In the genomic region with DNA sequence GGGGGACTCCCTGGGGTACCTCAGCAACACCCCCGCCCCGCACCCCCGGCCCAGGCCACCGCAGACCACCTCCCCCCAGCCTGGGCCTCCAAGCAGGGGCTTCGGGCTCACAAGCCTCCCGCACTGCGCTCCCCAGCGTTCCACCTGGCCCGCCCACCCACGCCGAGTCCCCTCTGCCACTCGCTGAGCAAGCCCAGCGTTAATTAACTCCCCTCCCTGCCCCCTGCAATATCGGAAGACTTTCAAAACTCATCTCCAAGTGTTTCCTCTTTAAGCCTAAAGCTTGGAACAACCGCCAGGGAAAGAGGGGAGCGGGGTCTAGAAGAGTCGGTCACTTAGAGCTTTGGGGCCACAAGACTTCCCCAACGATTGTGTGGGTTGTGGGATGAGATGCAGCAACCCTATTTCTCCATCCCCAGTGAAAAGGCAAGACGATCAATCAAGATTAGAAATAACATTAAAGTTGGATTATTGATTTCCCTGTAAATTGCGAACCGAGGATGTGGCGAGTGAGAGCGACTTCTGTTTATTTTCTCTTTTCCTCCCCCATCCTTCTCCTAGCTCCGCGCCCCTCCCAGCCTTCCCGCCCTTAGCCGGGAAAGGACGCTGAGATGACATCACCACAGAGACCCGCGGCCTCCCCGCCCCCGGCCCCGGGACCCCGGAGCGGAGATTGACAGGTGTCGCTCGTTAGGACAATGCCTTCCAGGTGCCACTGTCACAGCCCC, we compare ENCODE assay signal across 11 cellular contexts. TPM values are rescaled to one million over a fixed set of nuclear protein-coding genes. Genes with fewer than 3 reads are reported as not detected.
DNase-seq lines count a peak whose midpoint lies in the region; ATAC-seq, FAIRE-seq and TF ChIP-seq lines count a peak whose summit lies in the region.
"Had no signal": no experiment of that assay in that cellular context is flagged by ENCODE, and none has a peak within 500 bp of the region (broad histone marks: within the 10 kb centered on the region; RNA-seq: fewer than 3 reads in every experiment).

No MANE protein-coding gene starts in this region.

- POLR2A ChIA-PET in HepG2 (lab: Yijun Ruan, JAX), result no interaction called here
- POLR2A ChIA-PET in CD8-positive, alpha-beta memory T cell (lab: Charles Lee), result no interaction called here

- WGBS in right lobe of liver (ENCODE audit: insufficient coverage, low coverage, low lambda C conversion rate, missing lambda C conversion rate), result 30% methylated on average over 19 of the region's 37 CpGs
- WGBS in HepG2 (ENCODE audit: low lambda C conversion rate), result 85% methylated on average over 32 of the region's 37 CpGs
- 10 to 22% methylated on average over 16 to 30 of the region's 37 CpGs for WGBS in esophagus squamous epithelium, 2 donors

- H3K36me3 ChIP-seq in right lobe of liver (no peaks in the 10 kb centered on the region), HepG2 (replicated peaks in 1 of 2; ENCODE audit: control insufficient read depth in 1 of 2, insufficient read depth in 2 of 2, low read length in 2 of 2) (no peaks in the 10 kb centered on the region), esophagus squamous epithelium (no peaks in the 10 kb centered on the region)
- H3K36me3 ChIP-seq in CD8-positive, alpha-beta memory T cell (ENCODE audit: insufficient read depth, low read length), result no peaks in the 10 kb centered on the region

- no TSS peak for BruUV-seq in HepG2 (replicated peaks; lab: Mats Ljungman, UMichigan)

- H3K9me3 ChIP-seq in right lobe of liver (no peaks in the 10 kb centered on the region), HepG2 (ENCODE audit: low read length) (no peaks in the 10 kb centered on the region), esophagus squamous epithelium (no peaks in the 10 kb centered on the region)
- no peaks in the 10 kb centered on the region for H3K9me3 ChIP-seq in CD8-positive, alpha-beta memory T cell (ENCODE audit: low read length)

- H3K4me1 ChIP-seq in right lobe of liver (peaks cover 0 to 16% (median 0%) of the 10 kb centered on the region in 4 donors), HepG2 (ENCODE audit: insufficient read depth, low read length) (peaks cover 15% of the 10 kb centered on the region), esophagus squamous epithelium (peaks cover 14 to 57% (median 26%) of the 10 kb centered on the region in 3 donors)
- H3K4me1 ChIP-seq in CD8-positive, alpha-beta memory T cell (ENCODE audit: insufficient read depth, low read length), result peaks cover 23% of the 10 kb centered on the region

- TF ChIP-seq POLR2A in right lobe of liver (IDR thresholded peaks at IDR 0.05) (no peak), HepG2 (IDR thresholded peaks at IDR 0.05; ENCODE audit: insufficient read depth in 1 of 2, low read depth in 2 of 2, low read length in 2 of 2) (no peak), esophagus squamous epithelium (IDR thresholded peaks at IDR 0.05) (no peak)

- TF ChIP-seq CTCF in right lobe of liver (IDR thresholded peaks at IDR 0.05) (no peak), HepG2 (CRISPR knock-in tag; IDR thresholded peaks at IDR 0.05) (no peak), esophagus squamous epithelium (IDR thresholded peaks at IDR 0.05) (no peak), neural crest cell (conservative IDR thresholded peaks at IDR 0.05) (no peak)

- in situ Hi-C loops in HepG2 (cut with HindIII; ENCODE audit: extremely low pct_ligation_motif_present, low pct_unique_long_range_greater_than_20kb), result loop anchor here (25.0 kb wide), 1 partner anchor 1402 kb away; no protein-coding TSS in a partner anchor

- no peak for DNase-seq in right lobe of liver
- no peak for DNase-seq in HepG2 (ENCODE audit: low spot score)
- DNase-seq in esophagus squamous epithelium (lab: John Stamatoyannopoulos, UW), result no peak
- no peak for DNase-seq in neural crest cell (ENCODE audit: low read depth, low spot score)
- DNase-seq in kidney glomerular epithelial cell (lab: John Stamatoyannopoulos, UW), result no peak
- no peak for DNase-seq in activated CD8-positive, alpha-beta memory T cell treated with anti-CD3 and anti-CD28 coated beads, Interleukin-2, amount 50 U/mL, for 4 hours
- DNase-seq in CD8-positive, alpha-beta memory T cell, result no peak
- DNase-seq in DMS79 (lab: John Stamatoyannopoulos, UW), result no peak
- DNase-seq: C1 segment of cervical spinal cord, NCI-H187 treated with DMSO at 0.1 percent for 48 hours had no signal

- no peaks in the 10 kb centered on the region for H3K79me2 ChIP-seq in HepG2 (ENCODE audit: insufficient read depth, low read length)

- FAIRE-seq in HepG2 (lab: Jason Lieb, UNC), result no peak

- no peak overlapping the region for H3K9ac ChIP-seq in HepG2 (ENCODE audit: insufficient read depth, low read depth, low read length)

- H3K4me2 ChIP-seq in HepG2 (ENCODE audit: low read depth, low read length), result no peak overlapping the region

- H3K4me3 Mint-ChIP-seq in neural crest cell, result peak overlapping the region; percentile 76
- peak overlapping the region in 1 of 7 donors; percentile 5 for H3K4me3 Mint-ChIP-seq in CD8-positive, alpha-beta memory T cell
- H3K4me3 Mint-ChIP-seq: memory B cell had no signal

- H3K27ac ChIP-seq in right lobe of liver (peak overlapping the region in 2 of 3 donors; percentile 47 to 53), HepG2 (ENCODE audit: extremely low read length, insufficient read depth, low read length) (no peak overlapping the region), esophagus squamous epithelium (peak overlapping the region; percentile 71 to 94 (median 93))
- H3K27ac ChIP-seq in CD8-positive, alpha-beta memory T cell (ENCODE audit: low read depth, low read length), result no peak overlapping the region

- no peak for TF ChIP-seq RAD21 in HepG2 (CRISPR knock-in tag; IDR thresholded peaks at IDR 0.05)

- peaks cover 70% of the 10 kb centered on the region for H3K4me1 Mint-ChIP-seq in neural crest cell
- H3K4me1 Mint-ChIP-seq in CD8-positive, alpha-beta memory T cell, result peaks cover 22 to 30% (median 27%) of the 10 kb centered on the region in 3 donors

- H4K20me1 ChIP-seq in HepG2 (ENCODE audit: insufficient read depth, low read length), result no peaks in the 10 kb centered on the region

- H3K27ac Mint-ChIP-seq in neural crest cell (ENCODE audit: unreplicated experiment), result peak overlapping the region; percentile 97
- no peak overlapping the region for H3K27ac Mint-ChIP-seq in CD8-positive, alpha-beta memory T cell
- H3K27ac Mint-ChIP-seq: memory B cell had no signal

- H3K27me3 Mint-ChIP-seq in neural crest cell (ENCODE audit: low read depth), result peaks cover 89% of the 10 kb centered on the region
- H3K27me3 Mint-ChIP-seq in CD8-positive, alpha-beta memory T cell, result peaks cover 64 to 73% of the 10 kb centered on the region in 2 donors

- CTCF ChIA-PET in HepG2 (lab: Yijun Ruan, JAX; ENCODE audit: low intra/inter-chr PET ratio, low total read pairs), result no interaction called here
- CTCF ChIA-PET in CD8-positive, alpha-beta memory T cell (lab: Charles Lee), result no interaction called here

- TF ChIP-seq EP300 in HepG2 (IDR thresholded peaks at IDR 0.05; ENCODE audit: low read depth in 2 of 2, low read length in 2 of 2), result no peak
- TF ChIP-seq EP300 in HepG2 (CRISPR knock-in tag; IDR thresholded peaks at IDR 0.05; ENCODE audit: borderline replicate concordance), result no peak

- H2AFZ ChIP-seq in HepG2 (ENCODE audit: low read length), result no peak overlapping the region

- ATAC-seq in right lobe of liver, result no peak
- ATAC-seq in HepG2, result no peak

- H3K27me3 ChIP-seq in right lobe of liver, result no peaks in the 10 kb centered on the region
- no peaks in the 10 kb centered on the region for H3K27me3 ChIP-seq in HepG2 (ENCODE audit: control insufficient read depth in 1 of 2, insufficient read depth in 2 of 2, low read length in 2 of 2)
- H3K27me3 ChIP-seq in esophagus squamous epithelium, result peaks cover 0 to 99% (median 20%) of the 10 kb centered on the region in 4 donors
- H3K27me3 ChIP-seq in CD8-positive, alpha-beta memory T cell (ENCODE audit: insufficient read depth, low read length, poor library complexity, severe bottlenecking), result peaks cover 48% of the 10 kb centered on the region

- intact Hi-C loops in right lobe of liver (cut with DNase I) (no loop called here), HepG2 (cut with micrococcal nuclease; ENCODE audit: unreplicated experiment) (no loop called here), esophagus squamous epithelium (cut with DNase I) (no loop called here)

- no peaks in the 10 kb centered on the region for H3K9me3 Mint-ChIP-seq in neural crest cell
- peaks cover 0 to 15% (median 11%) of the 10 kb centered on the region in 5 donors for H3K9me3 Mint-ChIP-seq in CD8-positive, alpha-beta memory T cell

- H3K36me3 Mint-ChIP-seq in neural crest cell (ENCODE audit: low read depth), result no peaks in the 10 kb centered on the region
- H3K36me3 Mint-ChIP-seq in CD8-positive, alpha-beta memory T cell, result peaks cover 0 to 1% (median 0%) of the 10 kb centered on the region in 3 donors
- H3K36me3 Mint-ChIP-seq: memory B cell had no signal

- H3K4me3 ChIP-seq in right lobe of liver (peak overlapping the region in 2 of 3 donors; percentile 40 to 44), HepG2 (replicated peaks in 1 of 3; ENCODE audit: insufficient read depth in 1 of 3, low read depth in 2 of 3, low read length in 3 of 3) (no peak overlapping the region), esophagus squamous epithelium (peak overlapping the region; percentile 30 to 74 (median 46))
- H3K4me3 ChIP-seq in CD8-positive, alpha-beta memory T cell (ENCODE audit: low read length), result no peak overlapping the region

RNA-seq across cellular contexts. Expression of a gene that starts 30.2 kb away (rescaled TPM):
- total RNA-seq in right lobe of liver (10 to 100 TPM; 11.6 to 30.0 (median 20.7) TPM), HepG2 (2016; rRNA removed; fragmentation: Illumina TruSeq; extraction: Trizol) (3.5 and 5.0 TPM in 2 replicates), esophagus squamous epithelium (10 to 100 TPM in 1 of 4 donors, 1 to 10 TPM in 3; 3.7 to 15.6 (median 6.4) TPM), neural crest cell (147 and 150 TPM in 2 replicates)
- 0.61 and 0.79 TPM in 2 replicates for total RNA-seq in HepG2 (2016; cell fraction: cytosol; rRNA removed; fragmentation: Illumina TruSeq; extraction: Trizol; ENCODE audit: low read depth)
- 3.8 and 4.3 TPM in 2 replicates for total RNA-seq in HepG2 (2016; cell fraction: insoluble cytoplasmic fraction; rRNA removed; fragmentation: Illumina TruSeq; extraction: Trizol)
- total RNA-seq in HepG2 (2016; cell fraction: membrane; rRNA removed; fragmentation: Illumina TruSeq; extraction: Trizol), result 2.4 and 2.8 TPM in 2 replicates
- 8.2 and 8.4 TPM in 2 replicates for total RNA-seq in HepG2 (2016; cell fraction: nucleus; rRNA removed; fragmentation: Illumina TruSeq; extraction: Trizol)
- polyA plus RNA-seq in HepG2 (2011; rRNA removed), result 4.0 and 4.7 TPM in 2 replicates
- 3.5 and 3.6 TPM in 2 replicates for polyA plus RNA-seq in HepG2 (2011; cell fraction: cytosol; rRNA removed)
- 13.5 and 15.0 TPM in 2 replicates for polyA plus RNA-seq in HepG2 (2011; cell fraction: nucleus; rRNA removed)
- 20.1 and 28.6 TPM in 2 replicates for polyA plus RNA-seq in HepG2 (2012)
- polyA plus RNA-seq in HepG2 (2016; cell fraction: cytosol; fragmentation: Illumina TruSeq; extraction: Trizol; ENCODE audit: low read depth), result 0.70 TPM in 2 replicates
- 14.4 and 16.5 TPM in 2 replicates for polyA plus RNA-seq in HepG2 (2016; cell fraction: insoluble cytoplasmic fraction; fragmentation: Illumina TruSeq; extraction: Trizol; ENCODE audit: low read depth)
- polyA plus RNA-seq in HepG2 (2016; cell fraction: membrane; fragmentation: Illumina TruSeq; extraction: Trizol; ENCODE audit: low read depth), result 3.3 and 3.6 TPM in 2 replicates
- 27.1 and 27.3 TPM in 2 replicates for polyA plus RNA-seq in HepG2 (2016; cell fraction: nucleus; fragmentation: Illumina TruSeq; extraction: Trizol; ENCODE audit: insufficient read depth, low read depth)
- 15.2 and 51.3 TPM in 2 replicates for polyA minus RNA-seq in HepG2 (2011; rRNA and poly(A)+ RNA removed; ENCODE audit: low replicate concordance)
- polyA minus RNA-seq in HepG2 (2011; cell fraction: cytosol; rRNA and poly(A)+ RNA removed), result 6.7 and 11.9 TPM in 2 replicates
- 11.7 and 14.2 TPM in 2 replicates for polyA minus RNA-seq in HepG2 (2011; cell fraction: nucleus; rRNA and poly(A)+ RNA removed)
- total RNA-seq in CD8-positive, alpha-beta memory T cell, result not detected
- polyA plus RNA-seq in CD8-positive, alpha-beta memory T cell, result not detected

Comparison
In these comparisons a context has a peak if more than half of its experiments do, and no peak if none do; other contexts are left out.
1. H3K27ac ChIP-seq: peak in right lobe of liver (2 of 3) and esophagus squamous epithelium (4 of 4); none in HepG2 (single experiment) and CD8-positive, alpha-beta memory T cell (single experiment).
2. H3K4me3 ChIP-seq: peak in right lobe of liver (2 of 3) and esophagus squamous epithelium (4 of 4); none in HepG2 (0 of 3) and CD8-positive, alpha-beta memory T cell (single experiment).